ENCODE assay signal across 16 cellular contexts in the genomic region with DNA sequence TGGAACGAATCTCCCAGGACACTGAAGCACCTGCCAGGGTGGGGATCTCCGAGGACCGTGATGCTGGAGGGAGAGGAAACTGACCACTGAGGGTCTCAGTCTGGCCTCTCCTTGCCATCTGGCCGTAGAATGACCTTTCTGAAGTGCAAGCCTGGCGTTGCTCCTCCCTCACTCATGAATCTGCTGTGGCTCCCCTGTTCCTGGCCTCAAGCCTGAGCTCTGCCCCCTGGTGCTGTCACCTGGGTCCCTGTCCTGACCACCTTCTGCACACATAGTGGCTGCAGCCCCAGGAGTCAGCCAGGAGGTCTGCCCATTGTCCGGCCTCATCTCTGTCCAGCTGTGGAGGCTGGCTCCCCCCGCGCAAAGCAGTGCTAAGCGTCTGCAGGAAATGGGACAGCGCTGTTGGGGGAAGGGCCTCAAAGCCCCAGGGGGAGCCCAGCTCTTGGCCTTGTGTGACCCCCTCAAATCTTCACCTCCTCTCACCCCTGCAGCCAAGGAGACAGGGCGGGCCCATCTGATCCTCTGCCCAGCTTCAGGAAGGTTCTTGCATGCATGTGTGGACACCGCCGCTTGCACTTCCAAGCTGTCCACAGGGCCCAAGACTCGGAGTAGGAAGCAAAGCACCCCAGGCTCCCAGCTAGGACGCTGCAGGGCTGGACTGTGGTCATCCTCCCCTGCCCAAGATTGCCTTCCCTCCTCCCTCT.
"Had no signal": no experiment of that assay in that cellular context is flagged by ENCODE, and none has a peak within 500 bp of the region (broad histone marks: within the 10 kb centered on the region; RNA-seq: fewer than 3 reads in every experiment).

No MANE protein-coding gene starts in this region.

- H3K27ac Mint-ChIP-seq: activated CD8-positive, alpha-beta memory T cell treated with anti-CD3 and anti-CD28 coated beads, Interleukin-2, amount 10 ng/mL, durations not matched to agents 7 days and 5 days; activated T-cell treated with anti-CD3 and anti-CD28 coated beads, Interleukin-2, amount 50 U/mL, for 72 hours had no signal

- FAIRE-seq: endothelial cell of umbilical vein, islet of Langerhans had no signal

- ATAC-seq: activated CD8-positive, alpha-beta memory T cell treated with anti-CD3 and anti-CD28 coated beads, Interleukin-2, amount 10 ng/mL, durations not matched to agents 7 days and 5 days; activated T-cell treated with anti-CD3 and anti-CD28 coated beads, Interleukin-2, amount 50 U/mL, for 72 hours; foreskin keratinocyte had no signal

- H3K27ac ChIP-seq: breast epithelium, foreskin keratinocyte, stomach had no signal

- DNase-seq: activated CD4-positive, alpha-beta T cell treated with anti-CD3 and anti-CD28 coated beads for 1 hour; activated CD4-positive, alpha-beta T cell treated with anti-CD3 and anti-CD28 coated beads, Interleukin-2, amount 50 U/mL, for 48 hours; activated CD8-positive, alpha-beta memory T cell treated with anti-CD3 and anti-CD28 coated beads, Interleukin-2, amount 10 ng/mL, durations not matched to agents 7 days and 5 days; activated T-cell treated with anti-CD3 and anti-CD28 coated beads, Interleukin-2, amount 50 U/mL, for 72 hours; aorta; effector CD4-positive, alpha-beta T cell; foreskin keratinocyte; retina; stimulated activated CD4-positive, alpha-beta T cell treated with anti-CD3 and anti-CD28 coated beads, Interleukin-15, amount 100 ng/mL, for 24 hours; stimulated activated CD4-positive, alpha-beta T cell treated with anti-CD3 and anti-CD28 coated beads, Interleukin-4, amount 100 ng/mL, for 4 hours; stomach had no signal

- H3K4me3 ChIP-seq: breast epithelium, stomach had no signal

- H3K9me3 Mint-ChIP-seq: activated T-cell treated with anti-CD3 and anti-CD28 coated beads, Interleukin-2, amount 50 U/mL, for 72 hours had no signal

- H3K4me3 Mint-ChIP-seq: activated CD8-positive, alpha-beta memory T cell treated with anti-CD3 and anti-CD28 coated beads, Interleukin-2, amount 10 ng/mL, durations not matched to agents 7 days and 5 days; activated T-cell treated with anti-CD3 and anti-CD28 coated beads, Interleukin-2, amount 50 U/mL, for 72 hours; mesothelial cell of epicardium; neural crest cell had no signal

- H3K9me3 ChIP-seq: breast epithelium, stomach had no signal

- H3K36me3 Mint-ChIP-seq: mesothelial cell of epicardium had no signal

- H3K36me3 ChIP-seq: breast epithelium, stomach had no signal

- H3K4me1 ChIP-seq: breast epithelium, foreskin keratinocyte, stomach had no signal

- H3K27me3 Mint-ChIP-seq: activated CD8-positive, alpha-beta memory T cell treated with anti-CD3 and anti-CD28 coated beads, Interleukin-2, amount 10 ng/mL, durations not matched to agents 7 days and 5 days had no signal
